Comparison of ENCODE assay signal across 8 cellular contexts in the genomic region with DNA sequence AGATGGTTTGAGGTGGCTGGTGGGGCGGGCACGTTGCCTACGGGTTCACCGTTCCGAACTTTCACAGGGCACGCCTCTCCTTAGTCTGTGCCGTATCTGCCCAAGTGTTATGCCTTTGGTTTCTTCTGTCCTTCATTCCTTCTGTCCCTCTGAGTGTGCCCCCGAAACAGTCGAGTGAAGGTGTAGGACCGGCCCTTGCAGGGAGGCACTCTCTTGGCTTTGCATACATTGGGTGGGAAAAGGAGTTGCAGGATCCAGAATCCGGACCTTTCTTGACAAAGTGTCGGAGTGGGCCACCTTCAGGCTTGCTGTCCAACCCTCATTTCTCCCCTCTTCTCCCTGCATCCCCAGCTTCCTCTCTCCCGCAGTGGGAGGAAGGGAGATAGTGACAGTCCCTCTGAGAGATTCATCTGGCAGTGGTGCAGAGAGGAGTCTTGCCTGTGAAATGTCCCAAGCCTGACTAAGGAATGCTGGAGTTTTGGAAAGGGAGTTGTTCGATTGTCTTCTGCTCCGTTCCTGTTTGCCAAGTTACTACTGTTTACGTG. TPM values are rescaled to one million over a fixed set of nuclear protein-coding genes. Genes with fewer than 3 reads are reported as not detected.
DNase-seq lines count a peak whose midpoint lies in the region; ATAC-seq and TF ChIP-seq lines count a peak whose summit lies in the region.

No MANE protein-coding gene starts in this region.

- no peak overlapping the region for H3K18ac ChIP-seq in mesendoderm (ENCODE audit: low read length)

- no peak overlapping the region for H2BK5ac ChIP-seq in mesendoderm (ENCODE audit: low read length)

- DNase-seq in AG09309 (ENCODE audit: low read depth): no peak
- DNase-seq in mesendoderm: peak; percentile 80
- DNase-seq in upper lobe of right lung: no peak
- no peak for DNase-seq in effector CD8-positive, alpha-beta T cell (lab: John Stamatoyannopoulos, UW)
- DNase-seq in cerebellum (ENCODE audit: low spot score): no peak

- no peak overlapping the region for H4K8ac ChIP-seq in mesendoderm (ENCODE audit: low read depth, low read length)

- H2BK15ac ChIP-seq in mesendoderm (replicated peaks; ENCODE audit: low read depth): no peak overlapping the region

- no peaks in the 10 kb centered on the region for H3K79me1 ChIP-seq in mesendoderm (ENCODE audit: low read length)

- peak overlapping the region; percentile 99 for H3K4me3 Mint-ChIP-seq in dendritic cell treated with granulocyte-macrophage colony-stimulating factor and Interleukin-4, amounts not matched to agents 40 ng/mL and 50 ng/mL, for 4 days

- no peak overlapping the region for H3K4ac ChIP-seq in mesendoderm (ENCODE audit: low read depth, low read length)

- H3K27me3 ChIP-seq in OCI-LY3 (ENCODE audit: low read depth, low read length): peaks cover 13% of the 10 kb centered on the region
- no peaks in the 10 kb centered on the region for H3K27me3 ChIP-seq in mesendoderm (ENCODE audit: insufficient read depth, low read length, poor library complexity)
- H3K27me3 ChIP-seq in upper lobe of right lung: no peaks in the 10 kb centered on the region

- H3K27me3 Mint-ChIP-seq in dendritic cell treated with granulocyte-macrophage colony-stimulating factor and Interleukin-4, amounts not matched to agents 40 ng/mL and 50 ng/mL, for 4 days: peaks cover 2% of the 10 kb centered on the region

- no peaks in the 10 kb centered on the region for H3K9me3 Mint-ChIP-seq in dendritic cell treated with granulocyte-macrophage colony-stimulating factor and Interleukin-4, amounts not matched to agents 40 ng/mL and 50 ng/mL, for 4 days

- H3K4me3 ChIP-seq in AG09309 (ENCODE audit: control insufficient read depth, low read depth, low read length) (peak overlapping the region; percentile 74), OCI-LY3 (ENCODE audit: low read length) (peak overlapping the region; percentile 81), mesendoderm (ENCODE audit: low read length) (peak overlapping the region; percentile 96), upper lobe of right lung (peak overlapping the region; percentile 70)

- H3K23ac ChIP-seq in mesendoderm (ENCODE audit: low read length): no peak overlapping the region

- no peak overlapping the region for H4K5ac ChIP-seq in mesendoderm (ENCODE audit: low read length)

- no peak overlapping the region for H2BK120ac ChIP-seq in mesendoderm (ENCODE audit: low read depth, low read length)

- H3K79me2 ChIP-seq in OCI-LY3 (ENCODE audit: low read length): peaks cover 48% of the 10 kb centered on the region
- H3K79me2 ChIP-seq in mesendoderm (ENCODE audit: control insufficient read depth, insufficient read depth, low read length): peaks cover 39% of the 10 kb centered on the region

- H4K20me1 ChIP-seq in OCI-LY3 (ENCODE audit: insufficient read depth, low read length): peaks cover 1% of the 10 kb centered on the region; the same call in 1 of the 2 replicates

- H2AK5ac ChIP-seq in mesendoderm (ENCODE audit: low read length): no peak overlapping the region

- WGBS in mesendoderm (ENCODE audit: extremely low coverage, insufficient coverage, low lambda C conversion rate): no CpG with 5 or more reads among the region's 16 CpGs

- H3K27ac Mint-ChIP-seq in dendritic cell treated with granulocyte-macrophage colony-stimulating factor and Interleukin-4, amounts not matched to agents 40 ng/mL and 50 ng/mL, for 4 days: peak overlapping the region; percentile 98

- H3K36me3 ChIP-seq in OCI-LY3 (replicated peaks; ENCODE audit: low read depth, low read length) (no peaks in the 10 kb centered on the region), mesendoderm (ENCODE audit: control insufficient read depth, insufficient read depth, low read length) (no peaks in the 10 kb centered on the region), upper lobe of right lung (no peaks in the 10 kb centered on the region)

- peak overlapping the region; percentile 37 for H3K27ac ChIP-seq in OCI-LY3 (ENCODE audit: low read length)
- H3K27ac ChIP-seq in mesendoderm (ENCODE audit: low read depth, low read length): peak overlapping the region; percentile 74
- peak overlapping the region; percentile 83 for H3K27ac ChIP-seq in upper lobe of right lung

- intact Hi-C loops in dendritic cell treated with granulocyte-macrophage colony-stimulating factor and Interleukin-4, amounts not matched to agents 40 ng/mL and 50 ng/mL, for 4 days (cut with micrococcal nuclease): no loop called here
- intact Hi-C loops in upper lobe of right lung (cut with DNase I): no loop called here

- H3K9me3 ChIP-seq in OCI-LY3 (ENCODE audit: insufficient read depth, low read length): no peaks in the 10 kb centered on the region
- no peaks in the 10 kb centered on the region for H3K9me3 ChIP-seq in upper lobe of right lung

- H2AFZ ChIP-seq in OCI-LY3 (ENCODE audit: low read depth, low read length): peak overlapping the region; percentile 93

- peak overlapping the region; percentile 98 for H3K56ac ChIP-seq in mesendoderm (ENCODE audit: low read length)

- peaks cover 31% of the 10 kb centered on the region for H3K36me3 Mint-ChIP-seq in dendritic cell treated with granulocyte-macrophage colony-stimulating factor and Interleukin-4, amounts not matched to agents 40 ng/mL and 50 ng/mL, for 4 days (ENCODE audit: low read depth)

- peak overlapping the region; percentile 74 for H3K9ac ChIP-seq in OCI-LY3 (ENCODE audit: low read length)
- H3K9ac ChIP-seq in mesendoderm (ENCODE audit: low read length): peak overlapping the region; percentile 94

- no peak for TF ChIP-seq CTCF in AG09309 (IDR thresholded peaks at IDR 0.05; ENCODE audit: control insufficient read depth, insufficient read depth, low read depth, low read length, missing control alignments)
- peak; percentile 8; the same call in 1 of the 2 replicates for TF ChIP-seq CTCF in OCI-LY3 (IDR thresholded peaks at IDR 0.05; ENCODE audit: low read depth, low read length)
- TF ChIP-seq CTCF in upper lobe of right lung (IDR thresholded peaks at IDR 0.05): no peak

- peaks cover 55% of the 10 kb centered on the region for H3K4me1 Mint-ChIP-seq in dendritic cell treated with granulocyte-macrophage colony-stimulating factor and Interleukin-4, amounts not matched to agents 40 ng/mL and 50 ng/mL, for 4 days (ENCODE audit: low read depth)

- ATAC-seq in GM21390 (IDR thresholded peaks at IDR 0.05; ENCODE audit: unreplicated experiment) (peak; percentile 23), upper lobe of right lung (no peak)

- H3K4me2 ChIP-seq in OCI-LY3 (ENCODE audit: low read length) (peak overlapping the region; percentile 94), mesendoderm (ENCODE audit: low read length) (peak overlapping the region; percentile 70)

- H3K4me1 ChIP-seq in OCI-LY3 (ENCODE audit: low read length) (peaks cover 24% of the 10 kb centered on the region), mesendoderm (ENCODE audit: control insufficient read depth, low read depth, low read length) (peaks cover 7% of the 10 kb centered on the region), upper lobe of right lung (peaks cover 35% of the 10 kb centered on the region)

RNA-seq across cellular contexts. Expression of gene ARFIP1, which starts 0.6 kb away (rescaled TPM):
- 70.9 TPM for polyA plus RNA-seq in mesendoderm (2013, experiment 1 of 2)
- 69.2 TPM for polyA plus RNA-seq in mesendoderm (2013, experiment 2 of 2)
- total RNA-seq in upper lobe of right lung (29.3 TPM), cerebellum (32.2 TPM)

RNA-seq across cellular contexts. Expression of gene TIGD4, which starts 0.8 kb away (rescaled TPM):
- 1.7 TPM for polyA plus RNA-seq in mesendoderm (2013, experiment 1 of 2)
- 1.8 TPM for polyA plus RNA-seq in mesendoderm (2013, experiment 2 of 2)
- total RNA-seq in upper lobe of right lung (not detected), cerebellum (3.7 TPM)
